8 cellular contexts compared by ENCODE assay signal in the genomic region with DNA sequence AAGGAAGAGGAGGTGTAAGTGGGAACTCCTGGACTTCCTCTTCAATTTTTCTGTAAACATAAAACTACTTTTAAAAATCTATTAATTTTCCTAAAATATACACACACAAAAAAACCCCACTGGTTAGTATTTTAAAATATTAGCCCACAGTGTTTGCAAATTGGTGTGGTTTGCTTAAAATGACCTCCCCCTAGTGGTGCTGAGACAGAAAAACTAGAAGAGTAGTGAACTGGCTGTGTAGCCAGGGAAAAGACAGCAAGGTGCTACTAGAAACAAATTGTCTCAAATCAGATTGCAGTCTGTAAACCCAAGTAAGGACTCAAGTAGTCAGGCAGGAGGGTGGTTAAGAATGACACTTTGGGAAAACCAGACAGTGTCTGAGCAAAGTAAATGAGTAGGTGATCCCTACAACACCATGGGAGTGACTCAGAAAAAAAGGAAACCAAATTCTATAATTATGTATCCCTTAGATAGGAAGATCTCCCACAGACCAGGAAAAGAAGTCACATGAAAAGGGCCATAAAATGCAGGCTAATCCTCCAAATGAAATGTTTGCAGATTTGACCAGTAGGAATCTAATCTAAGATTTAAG. TPM values are rescaled to one million over a fixed set of nuclear protein-coding genes. Genes with fewer than 3 reads are reported as not detected.
DNase-seq lines count a peak whose midpoint lies in the region; ATAC-seq and TF ChIP-seq lines count a peak whose summit lies in the region.

No MANE protein-coding gene starts in this region.

- H3K4me2 ChIP-seq in DND-41 (ENCODE audit: insufficient read depth, low read length) (no peak overlapping the region), GM23248 (ENCODE audit: unreplicated experiment) (no peak overlapping the region), OCI-LY1 (ENCODE audit: low read length) (no peak overlapping the region), hepatocyte (no peak overlapping the region)

- ATAC-seq in DND-41 (ENCODE audit: insufficient read depth, low read depth) (peak; percentile 55; the same call in 1 of the 3 replicates), HG02763 (IDR thresholded peaks at IDR 0.05; ENCODE audit: unreplicated experiment) (no peak), GM21825 (IDR thresholded peaks at IDR 0.05; ENCODE audit: unreplicated experiment) (no peak)

- TF ChIP-seq CTCF in DND-41 (IDR thresholded peaks at IDR 0.05; ENCODE audit: borderline replicate concordance, extremely low read depth, low read length, poor library complexity, severe bottlenecking) (peak; percentile 57), OCI-LY1 (IDR thresholded peaks at IDR 0.05; ENCODE audit: low read length) (peak; percentile 65), hepatocyte (IDR thresholded peaks at IDR 0.05; ENCODE audit: poor library complexity) (peak; percentile 54)

- no peak for DNase-seq in DND-41
- peak; percentile 46 for DNase-seq in GM23248
- peak; percentile 37 for DNase-seq in hepatocyte (ENCODE audit: low spot score)
- no peak for DNase-seq in SHP77 treated with DMSO at 0.1 percent for 48 hours (lab: John Stamatoyannopoulos, UW)
- no peak for DNase-seq in activated naive CD8-positive, alpha-beta T cell treated with anti-CD3 and anti-CD28 coated beads for 36 hours

- H3K79me2 ChIP-seq in DND-41 (ENCODE audit: insufficient read depth, low read length): no peaks in the 10 kb centered on the region
- H3K79me2 ChIP-seq in GM23248 (ENCODE audit: insufficient read depth): no peaks in the 10 kb centered on the region
- no peaks in the 10 kb centered on the region for H3K79me2 ChIP-seq in OCI-LY1 (ENCODE audit: insufficient read depth, low read length)
- no peaks in the 10 kb centered on the region for H3K79me2 ChIP-seq in hepatocyte

- H3K27ac ChIP-seq in DND-41 (ENCODE audit: low read length): no peak overlapping the region
- H3K27ac ChIP-seq in GM23248: no peak overlapping the region
- no peak overlapping the region for H3K27ac ChIP-seq in OCI-LY1 (ENCODE audit: low read depth, low read length, poor library complexity, severe bottlenecking)
- H3K27ac ChIP-seq in hepatocyte: no peak overlapping the region

- H3K9me3 ChIP-seq in DND-41 (ENCODE audit: insufficient read depth, low read length, severe bottlenecking) (no peaks in the 10 kb centered on the region), GM23248 (ENCODE audit: low read depth) (no peaks in the 10 kb centered on the region), OCI-LY1 (ENCODE audit: low read length) (no peaks in the 10 kb centered on the region), hepatocyte (ENCODE audit: low read depth) (no peaks in the 10 kb centered on the region)

- no peaks in the 10 kb centered on the region for H3K4me1 Mint-ChIP-seq in activated naive CD8-positive, alpha-beta T cell treated with anti-CD3 and anti-CD28 coated beads for 36 hours

- H3K9ac ChIP-seq in DND-41 (ENCODE audit: low read depth, low read length): no peak overlapping the region
- no peak overlapping the region for H3K9ac ChIP-seq in GM23248
- no peak overlapping the region for H3K9ac ChIP-seq in OCI-LY1 (ENCODE audit: low read length)

- no peaks in the 10 kb centered on the region for H3K27me3 Mint-ChIP-seq in activated naive CD8-positive, alpha-beta T cell treated with anti-CD3 and anti-CD28 coated beads for 36 hours

- H3K9me3 Mint-ChIP-seq in activated naive CD8-positive, alpha-beta T cell treated with anti-CD3 and anti-CD28 coated beads for 36 hours: no peaks in the 10 kb centered on the region

- H3K4me1 ChIP-seq in DND-41 (ENCODE audit: insufficient read depth, low read length) (no peaks in the 10 kb centered on the region), GM23248 (ENCODE audit: insufficient read depth) (no peaks in the 10 kb centered on the region), OCI-LY1 (ENCODE audit: insufficient read depth, low read length, severe bottlenecking) (no peaks in the 10 kb centered on the region), hepatocyte (ENCODE audit: insufficient read depth) (no peaks in the 10 kb centered on the region)

- H3K27me3 ChIP-seq in DND-41 (ENCODE audit: insufficient read depth, low read length, poor library complexity): peaks cover 2% of the 10 kb centered on the region
- H3K27me3 ChIP-seq in GM23248 (replicated peaks; ENCODE audit: insufficient read depth): no peaks in the 10 kb centered on the region; the same call in 1 of the 2 replicates
- no peaks in the 10 kb centered on the region for H3K27me3 ChIP-seq in OCI-LY1 (ENCODE audit: insufficient read depth, low read length)
- H3K27me3 ChIP-seq in hepatocyte: no peaks in the 10 kb centered on the region

- H3K4me3 ChIP-seq in DND-41 (ENCODE audit: low read depth in 1 of 2, low read length in 2 of 2) (no peak overlapping the region), GM23248 (no peak overlapping the region), OCI-LY1 (ENCODE audit: low read depth, low read length, poor library complexity, severe bottlenecking) (no peak overlapping the region), hepatocyte (no peak overlapping the region)

- H3K36me3 ChIP-seq in DND-41 (ENCODE audit: insufficient read depth, low read length) (no peaks in the 10 kb centered on the region), GM23248 (ENCODE audit: low read depth) (no peaks in the 10 kb centered on the region), OCI-LY1 (ENCODE audit: insufficient read depth, low read length) (no peaks in the 10 kb centered on the region), hepatocyte (replicated peaks; ENCODE audit: insufficient read depth, low read depth) (no peaks in the 10 kb centered on the region)

- H4K20me1 ChIP-seq in DND-41 (ENCODE audit: insufficient read depth, low read length) (no peaks in the 10 kb centered on the region), GM23248 (ENCODE audit: insufficient read depth) (no peaks in the 10 kb centered on the region), OCI-LY1 (ENCODE audit: insufficient read depth, low read length) (no peaks in the 10 kb centered on the region), hepatocyte (ENCODE audit: insufficient read depth, poor library complexity, severe bottlenecking) (no peaks in the 10 kb centered on the region)

- H3K4me3 Mint-ChIP-seq in activated naive CD8-positive, alpha-beta T cell treated with anti-CD3 and anti-CD28 coated beads for 36 hours: no peak overlapping the region

- H2AFZ ChIP-seq in DND-41 (ENCODE audit: low read depth, low read length): no peak overlapping the region
- no peak overlapping the region for H2AFZ ChIP-seq in GM23248
- no peak overlapping the region for H2AFZ ChIP-seq in OCI-LY1 (ENCODE audit: low read length)
- no peak overlapping the region for H2AFZ ChIP-seq in hepatocyte

- H3K27ac Mint-ChIP-seq in activated naive CD8-positive, alpha-beta T cell treated with anti-CD3 and anti-CD28 coated beads for 36 hours: no peak overlapping the region

- H3K36me3 Mint-ChIP-seq in activated naive CD8-positive, alpha-beta T cell treated with anti-CD3 and anti-CD28 coated beads for 36 hours: no peaks in the 10 kb centered on the region

- H3K9me2 ChIP-seq in GM23248 (ENCODE audit: insufficient read depth) (no peaks in the 10 kb centered on the region), OCI-LY1 (ENCODE audit: low read depth, low read length) (no peaks in the 10 kb centered on the region), hepatocyte (replicated peaks; ENCODE audit: insufficient read depth) (no peaks in the 10 kb centered on the region)

- in situ Hi-C loops in GM23248 (cut with MboI): no loop called here

- H3F3A ChIP-seq in GM23248 (ENCODE audit: insufficient read depth) (no peaks in the 10 kb centered on the region), OCI-LY1 (ENCODE audit: insufficient read depth, low read length) (no peaks in the 10 kb centered on the region)

RNA-seq across cellular contexts. Expression of gene AMTN, which starts 26.0 kb away (rescaled TPM):
- not detected in 2 replicates for total RNA-seq in GM23248 (2014; rRNA removed; shearing (Covaris generic))
- polyA plus RNA-seq in GM23248 (2016; fragmentation: Nextera tagmentation; extraction: Ambion mirVana): not detected in 2 replicates
- total RNA-seq in hepatocyte: not detected in 2 replicates
- not detected in 2 replicates for polyA plus RNA-seq in hepatocyte
- total RNA-seq in activated naive CD8-positive, alpha-beta T cell treated with anti-CD3 and anti-CD28 coated beads for 36 hours: not detected

RNA-seq across cellular contexts. Expression of gene AMBN, which starts 47.7 kb away (rescaled TPM):
- not detected in 2 replicates for total RNA-seq in GM23248 (2014; rRNA removed; shearing (Covaris generic))
- polyA plus RNA-seq in GM23248 (2016; fragmentation: Nextera tagmentation; extraction: Ambion mirVana) (not detected in 2 replicates), hepatocyte (not detected in 2 replicates)
- total RNA-seq in hepatocyte: not detected in 2 replicates
- total RNA-seq in activated naive CD8-positive, alpha-beta T cell treated with anti-CD3 and anti-CD28 coated beads for 36 hours: not detected

Comparison
In these comparisons a context has a peak if more than half of its experiments do, and no peak if none do; other contexts are left out.
1. DNase-seq: peak in GM23248 (single experiment) and hepatocyte (single experiment); none in DND-41 (single experiment), SHP77 treated with DMSO at 0.1 percent for 48 hours (single experiment) and activated naive CD8-positive, alpha-beta T cell treated with anti-CD3 and anti-CD28 coated beads for 36 hours (single experiment).
2. Peak in every context shown above with its lines, with median percentiles within 50 percentile points of each other: CTCF ChIP-seq.